Comparison of ENCODE assay signal across 29 cellular contexts in the genomic region with DNA sequence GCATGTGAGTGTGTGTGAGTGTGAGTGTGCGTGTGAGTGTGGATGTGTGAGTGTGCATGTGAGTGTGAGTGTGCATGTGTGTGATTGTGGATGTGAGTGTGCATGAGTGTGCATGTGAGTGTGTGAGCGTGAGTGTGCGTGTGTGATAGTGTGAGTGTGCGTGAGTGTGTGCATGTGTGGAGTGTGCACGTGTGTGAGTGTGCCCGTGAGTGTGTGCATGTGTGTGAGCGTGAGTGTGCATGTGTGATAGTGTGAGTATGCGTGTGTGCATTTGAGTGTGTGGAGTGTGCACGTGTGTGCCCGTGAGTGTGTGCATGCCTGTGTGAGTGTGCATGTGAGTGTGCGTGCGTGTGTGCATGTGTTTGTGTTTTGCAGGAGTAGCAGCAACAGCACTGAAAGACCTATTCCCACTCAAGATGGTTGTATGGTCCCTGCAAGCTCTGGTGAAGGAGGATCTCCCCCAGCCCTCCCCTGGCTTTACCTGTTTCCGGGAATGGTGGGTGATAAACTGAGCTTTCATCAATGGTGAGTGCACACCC. TPM values are rescaled to one million over a fixed set of nuclear protein-coding genes. Genes with fewer than 3 reads are reported as not detected.
"Had no signal": no experiment of that assay in that cellular context is flagged by ENCODE, and none has a peak within 500 bp of the region (broad histone marks: within the 10 kb centered on the region; RNA-seq: fewer than 3 reads in every experiment).

No MANE protein-coding gene starts in this region.

- FAIRE-seq: TTC549 had no signal

- H3K36me3 ChIP-seq: ascending aorta had no signal

- DNase-seq: activated CD4-positive, alpha-beta memory T cell treated with anti-CD3 and anti-CD28 coated beads for 36 hours; activated CD4-positive, alpha-beta T cell treated with anti-CD3 and anti-CD28 coated beads, Interleukin-2, amount 10 ng/mL, durations not matched to agents 7 days and 5 days; activated CD4-positive, CD25-positive, alpha-beta regulatory T cell; activated CD8-positive, alpha-beta memory T cell treated with anti-CD3 and anti-CD28 coated beads for 24 hours; activated effector memory CD4-positive, alpha-beta T cell treated with anti-CD3 and anti-CD28 coated beads, Interleukin-2, amount 50 U/mL, for 16 hours; activated naive CD4-positive, alpha-beta T cell treated with Interleukin-2 at 50 U/mL for 16 hours; activated naive CD8-positive, alpha-beta T cell treated with anti-CD3 and anti-CD28 coated beads, Interleukin-2, amount 50 U/mL, for 24 hours; activated T-cell treated with anti-CD3 and anti-CD28 coated beads, Interleukin-2, amount 50 U/mL, for 4 hours; amniotic stem cell; body of pancreas; NCI-H1092; NCI-H1417; NCI-H1694; NCI-H2081; NCI-H510A treated with DMSO at 0.1 percent for 48 hours; NCI-H69; NK-92 treated with Interleukin-12 subunit alpha and Interleukin-12 subunit beta, amount 100 ng/mL, for 24 hours; OCI-M1; RPMI8226; T-cell; T-helper 2 cell; T1000 had no signal

- H3K4me1 ChIP-seq: ascending aorta had no signal

- ATAC-seq: activated naive CD4-positive, alpha-beta T cell treated with anti-CD3 and anti-CD28 coated beads, Interleukin-2, amount 50 U/mL, for 72 hours; activated naive CD8-positive, alpha-beta T cell treated with anti-CD3 and anti-CD28 coated beads, Interleukin-2, amount 50 U/mL, for 24 hours; activated T-cell treated with anti-CD3 and anti-CD28 coated beads, Interleukin-2, amount 50 U/mL, for 4 hours; body of pancreas; Panc1; Right ventricle myocardium inferior; T-cell had no signal

- H3K9me3 ChIP-seq: ascending aorta, body of pancreas had no signal

- H3K27me3 ChIP-seq: ascending aorta, body of pancreas had no signal

- H3K4me3 ChIP-seq: ascending aorta, body of pancreas, SK-N-MC had no signal

- H3K27ac ChIP-seq: ascending aorta, body of pancreas, SK-N-MC had no signal

RNA-seq across cellular contexts. Expression of a gene that starts 30.7 kb away (rescaled TPM):
- total RNA-seq: activated CD4-positive, alpha-beta memory T cell treated with anti-CD3 and anti-CD28 coated beads for 36 hours; activated CD4-positive, alpha-beta T cell treated with anti-CD3 and anti-CD28 coated beads, Interleukin-2, amount 10 ng/mL, durations not matched to agents 7 days and 5 days; activated naive CD4-positive, alpha-beta T cell treated with anti-CD3 and anti-CD28 coated beads, Interleukin-2, amount 50 U/mL, for 72 hours; activated T-cell treated with anti-CD3 and anti-CD28 coated beads, Interleukin-2, amount 50 U/mL, for 4 hours; ascending aorta; body of pancreas; MCF 10A; Right ventricle myocardium inferior; T-cell had no signal
